Comparison of ENCODE assay signal across 8 cellular contexts in genomic region chr3:195907730-195908438, GRCh38. TPM values are rescaled to one million over a fixed set of nuclear protein-coding genes. Genes with fewer than 3 reads are reported as not detected.
DNase-seq lines count a peak whose midpoint lies in the region; ATAC-seq, FAIRE-seq and TF ChIP-seq lines count a peak whose summit lies in the region.

No MANE protein-coding gene starts in this region.

- WGBS in A549 (ENCODE audit: missing lambda C conversion rate): 55% methylated on average over 15 of the region's 23 CpGs

- CTCF ChIA-PET in A549 (lab: Yijun Ruan, JAX): interaction anchor here (0.8 to 5.2 kb wide), 6 partner anchors 7 to 57 kb away, joined by 3 to 54 read pairs (median 3); no protein-coding TSS in a partner anchor

- TF ChIP-seq EP300 in A549 (IDR thresholded peaks at IDR 0.05): no peak

- peak; percentile 28 to 67; a peak in 5 of 6 replicates for ATAC-seq in A549
- peak; percentile 26 for ATAC-seq in GM18517 (IDR thresholded peaks at IDR 0.05; ENCODE audit: unreplicated experiment)
- no peak for ATAC-seq in GM19467 (IDR thresholded peaks at IDR 0.05; ENCODE audit: unreplicated experiment)

- peak overlapping the region; percentile 92 for H3K4me2 ChIP-seq in A549

- intact Hi-C loops in left ventricle myocardium inferior (cut with micrococcal nuclease): no loop called here

- H3K4me1 ChIP-seq in A549 (peaks cover 33% of the 10 kb centered on the region), left ventricle myocardium inferior (peaks cover 32% of the 10 kb centered on the region)

- DNase-seq in A549 (ENCODE audit: low read depth in 1 of 2, low spot score in 1 of 2) (peak; percentile 20 to 32), HK-2 (ENCODE audit: unreplicated experiment) (peak; percentile 61), left ventricle myocardium inferior (no peak), skeletal muscle cell (ENCODE audit: low read depth) (no peak)
- DNase-seq in activated naive CD4-positive, alpha-beta T cell treated with anti-CD3 and anti-CD28 coated beads, Interleukin-2, amount 50 U/mL, for 16 hours: peak; percentile 50

- no peak for FAIRE-seq in A549 (lab: Jason Lieb, UNC)

- no peaks in the 10 kb centered on the region for H3K27me3 ChIP-seq in left ventricle myocardium inferior (ENCODE audit: low read depth)

- TF ChIP-seq RAD21 in A549 (conservative IDR thresholded peaks at IDR 0.05 in 1 of 2, IDR thresholded peaks at IDR 0.05 in 1 of 2): no peak

- TF ChIP-seq POLR2A in A549 (IDR thresholded peaks at IDR 0.05; ENCODE audit: low read length) (no peak), Raji (IDR thresholded peaks at IDR 0.05; ENCODE audit: insufficient read depth, low read depth, low read length) (peak; percentile 48)

- H3K27ac ChIP-seq in A549 (peak overlapping the region in 1 of 2 experiments; percentile 97; a peak in 3 of 6 replicates), left ventricle myocardium inferior (replicated peaks) (peak overlapping the region; percentile 64)

- H3K36me3 ChIP-seq in left ventricle myocardium inferior: no peaks in the 10 kb centered on the region

- POLR2A ChIA-PET in A549 (lab: Yijun Ruan, JAX): no interaction called here

- H3K4me3 ChIP-seq in A549 (peak overlapping the region; percentile 90), left ventricle myocardium inferior (peak overlapping the region; percentile 78), skeletal muscle cell (ENCODE audit: low read depth, low read length) (peak overlapping the region; percentile 61)

- no peaks in the 10 kb centered on the region for H3K9me3 ChIP-seq in A549
- H3K9me3 ChIP-seq in left ventricle myocardium inferior (replicated peaks): no peaks in the 10 kb centered on the region

- TF ChIP-seq CTCF in A549 (IDR thresholded peaks at IDR 0.05): no peak
- TF ChIP-seq CTCF in left ventricle myocardium inferior (IDR thresholded peaks at IDR 0.05; ENCODE audit: borderline replicate concordance): no peak

TF ChIP-seq in A549, 52 proteins besides CTCF, POLR2A, EP300 and RAD21:
- TF ChIP-seq FOXS1 (CRISPR knock-in tag; IDR thresholded peaks at IDR 0.05) (no peak), REST (IDR thresholded peaks at IDR 0.05) (no peak)
TF ChIP-seq in A549: peak in this region for 0.

RNA-seq across cellular contexts. Expression of gene TNK2, which starts 0.5 kb away (rescaled TPM):
- polyA plus RNA-seq in A549 (2011; rRNA removed) (2.2 and 3.8 TPM in 2 replicates), A549 (2017; fragmentation: RNase III; extraction: RNeasy Plus Mini Kit Qiagen cat#74134 plus additional on column Dnase treatment) (11.3 to 12.7 TPM (median 12.5 TPM) in 3 replicates)
- 8.2 and 11.2 TPM in 2 replicates for polyA plus RNA-seq in A549 (2012; cell fraction: cytosol; rRNA removed)
- polyA plus RNA-seq in A549 (2012; cell fraction: nucleus; rRNA removed): 46.2 and 50.4 TPM in 2 replicates
- 3.3 and 8.4 TPM in 2 replicates for polyA minus RNA-seq in A549 (2011; rRNA and poly(A)+ RNA removed)
- total RNA-seq in left ventricle myocardium inferior: 33.2 TPM

Comparison
In these comparisons a context has a peak if more than half of its experiments do, and no peak if none do; other contexts are left out.
1. DNase-seq: peak in A549 (2 of 2), HK-2 (single experiment) and activated naive CD4-positive, alpha-beta T cell treated with anti-CD3 and anti-CD28 coated beads, Interleukin-2, amount 50 U/mL, for 16 hours (single experiment); none in left ventricle myocardium inferior (single experiment) and skeletal muscle cell (single experiment).
2. Peak in every context shown above with its lines, with median percentiles within 50 percentile points of each other: H3K4me3 ChIP-seq.